ENCODE assay signal across 9 cellular contexts in the genomic region with DNA sequence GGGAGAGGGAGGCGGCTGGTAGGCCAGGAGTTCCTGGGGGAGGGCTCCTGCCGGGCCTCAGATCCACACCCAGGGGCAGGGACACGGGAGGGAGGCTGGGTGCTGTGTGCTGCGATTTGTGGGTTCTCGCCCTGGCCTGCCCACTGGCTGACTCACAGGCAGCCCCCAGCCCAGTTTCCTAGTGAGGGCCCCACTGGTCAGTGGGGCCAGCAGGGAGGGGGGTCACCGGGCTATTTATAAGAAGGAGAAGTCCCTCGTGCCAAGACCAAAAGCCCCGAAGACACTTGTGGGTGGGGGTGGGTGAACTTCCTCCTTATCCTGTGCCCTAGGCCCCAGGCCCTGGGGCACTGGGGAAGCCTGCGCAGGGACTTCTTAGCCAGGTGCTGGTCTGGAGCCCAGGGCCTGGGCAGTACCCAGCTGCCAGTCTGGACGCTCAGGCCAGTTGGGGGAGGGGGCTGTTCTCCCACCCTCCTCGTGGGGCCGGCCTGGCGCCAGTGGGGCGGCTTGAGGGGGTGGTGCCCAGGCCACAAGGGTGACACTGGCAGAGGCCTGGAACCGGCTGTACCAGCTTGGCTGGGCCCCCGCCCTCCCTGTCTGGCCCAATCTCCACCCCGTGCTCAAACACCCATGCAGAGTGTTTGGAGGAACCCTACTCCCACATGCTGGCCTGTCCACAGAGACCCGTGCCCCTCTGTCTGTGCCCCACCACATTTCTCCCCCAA. TPM values are rescaled to one million over a fixed set of nuclear protein-coding genes. Genes with fewer than 3 reads are reported as not detected.
A peak's percentile ranks its signal among the peaks of the same experiment; 100 is the strongest.
DNase-seq lines count a peak whose midpoint lies in the region; ATAC-seq, FAIRE-seq and TF ChIP-seq lines count a peak whose summit lies in the region.
"Had no signal": no experiment of that assay in that cellular context is flagged by ENCODE, and none has a peak within 500 bp of the region (broad histone marks: within the 10 kb centered on the region; RNA-seq: fewer than 3 reads in every experiment).

No MANE protein-coding gene starts in this region.

- in situ Hi-C loops in KBM-7 (cut with MboI; ENCODE audit: low pct_unique_long_range_greater_than_20kb, low sequenced_read_pairs) = no loop called here

- DNase-seq in KBM-7 = peak; percentile 67
- no peak for DNase-seq in activated CD4-positive, alpha-beta memory T cell treated with anti-CD3 and anti-CD28 coated beads for 36 hours
- no peak for DNase-seq in keratinocyte (ENCODE audit: low read depth, low spot score)
- DNase-seq in stimulated activated naive CD8-positive, alpha-beta T cell treated with anti-CD3 and anti-CD28 coated beads, Interleukin-15, amount 100 ng/mL, for 72 hours = peak in 1 of 2 donors; percentile 25
- no peak for DNase-seq in stimulated activated CD4-positive, alpha-beta T cell treated with anti-CD3 and anti-CD28 coated beads, Interleukin-2, amount 100 ng/mL, for 24 hours
- DNase-seq in D341Med (ENCODE audit: low spot score) = no peak
- no peak for DNase-seq in activated T-cell treated with anti-CD3 and anti-CD28 coated beads, Interleukin-2, amount 50 U/mL, for 1 hour
- DNase-seq in AG08396 (ENCODE audit: low spot score) = no peak

- no peaks in the 10 kb centered on the region for H3K9me3 Mint-ChIP-seq in activated CD4-positive, alpha-beta memory T cell treated with anti-CD3 and anti-CD28 coated beads for 36 hours
- H3K9me3 Mint-ChIP-seq in stimulated activated naive CD8-positive, alpha-beta T cell treated with anti-CD3 and anti-CD28 coated beads, Interleukin-15, amount 100 ng/mL, for 72 hours = no peaks in the 10 kb centered on the region
- H3K9me3 Mint-ChIP-seq: brain had no signal

- TF ChIP-seq CTCF in keratinocyte (optimal IDR thresholded peaks at IDR 0.05 in 1 of 3, IDR thresholded peaks at IDR 0.05 in 1 of 3, conservative IDR thresholded peaks at IDR 0.05 in 1 of 3; ENCODE audit: extremely low read depth in 1 of 3, insufficient read depth in 2 of 3, low read length in 3 of 3) = no peak

- H3K4me3 ChIP-seq in keratinocyte (ENCODE audit: control insufficient read depth in 2 of 3, extremely low read depth in 1 of 3, insufficient read depth in 2 of 3, low read depth in 1 of 3, low read length in 3 of 3) = peak overlapping the region in 1 of 3 experiments; percentile 33

- no peaks in the 10 kb centered on the region for H3K27me3 ChIP-seq in keratinocyte (ENCODE audit: control insufficient read depth, extremely low read depth, insufficient read depth, low read length)

- CTCF ChIA-PET in activated CD4-positive, alpha-beta memory T cell treated with anti-CD3 and anti-CD28 coated beads for 36 hours (lab: Charles Lee) = interaction anchor here (2.1 to 5.0 kb wide), 2 partner anchors 9 to 20 kb away, joined by 6 to 41 read pairs; no protein-coding TSS in a partner anchor

- peaks cover 77% of the 10 kb centered on the region for H3K4me1 ChIP-seq in keratinocyte (ENCODE audit: control insufficient read depth, extremely low read depth, insufficient read depth, low read length)

- POLR2A ChIA-PET in activated CD4-positive, alpha-beta memory T cell treated with anti-CD3 and anti-CD28 coated beads for 36 hours (lab: Charles Lee) = interaction anchor here (3.4 kb wide), 1 partner anchor 9 kb away, joined by 26 read pairs; no protein-coding TSS in a partner anchor

- H3K27ac Mint-ChIP-seq in activated CD4-positive, alpha-beta memory T cell treated with anti-CD3 and anti-CD28 coated beads for 36 hours = peak overlapping the region; percentile 96
- H3K27ac Mint-ChIP-seq in stimulated activated naive CD8-positive, alpha-beta T cell treated with anti-CD3 and anti-CD28 coated beads, Interleukin-15, amount 100 ng/mL, for 72 hours = peak overlapping the region; percentile 7 to 86

- no peak for FAIRE-seq in keratinocyte (lab: Jason Lieb, UNC)

- no peaks in the 10 kb centered on the region for H3K79me2 ChIP-seq in keratinocyte (ENCODE audit: control insufficient read depth, insufficient read depth, low read length)

- ATAC-seq in stimulated activated naive CD8-positive, alpha-beta T cell treated with anti-CD3 and anti-CD28 coated beads, Interleukin-15, amount 100 ng/mL, for 72 hours = no peak

- H3K27ac ChIP-seq in keratinocyte (ENCODE audit: control insufficient read depth, insufficient read depth, low read length) = peak overlapping the region; percentile 81

- H3K4me2 ChIP-seq in keratinocyte (ENCODE audit: control insufficient read depth, extremely low read depth, insufficient read depth, low read depth, low read length) = peak overlapping the region; percentile 46

- no peaks in the 10 kb centered on the region for H3K27me3 Mint-ChIP-seq in activated CD4-positive, alpha-beta memory T cell treated with anti-CD3 and anti-CD28 coated beads for 36 hours
- H3K27me3 Mint-ChIP-seq in stimulated activated naive CD8-positive, alpha-beta T cell treated with anti-CD3 and anti-CD28 coated beads, Interleukin-15, amount 100 ng/mL, for 72 hours = no peaks in the 10 kb centered on the region

- H3K4me1 Mint-ChIP-seq in activated CD4-positive, alpha-beta memory T cell treated with anti-CD3 and anti-CD28 coated beads for 36 hours (ENCODE audit: low read depth) = peaks cover 19% of the 10 kb centered on the region
- peaks cover 24% of the 10 kb centered on the region for H3K4me1 Mint-ChIP-seq in stimulated activated naive CD8-positive, alpha-beta T cell treated with anti-CD3 and anti-CD28 coated beads, Interleukin-15, amount 100 ng/mL, for 72 hours

- peak overlapping the region; percentile 11 for H2AFZ ChIP-seq in keratinocyte (ENCODE audit: control insufficient read depth, low read length)

- no peak overlapping the region for H3K4me3 Mint-ChIP-seq in activated CD4-positive, alpha-beta memory T cell treated with anti-CD3 and anti-CD28 coated beads for 36 hours
- peak overlapping the region in 1 of 2 donors; percentile 52 for H3K4me3 Mint-ChIP-seq in stimulated activated naive CD8-positive, alpha-beta T cell treated with anti-CD3 and anti-CD28 coated beads, Interleukin-15, amount 100 ng/mL, for 72 hours

- H3K36me3 Mint-ChIP-seq in activated CD4-positive, alpha-beta memory T cell treated with anti-CD3 and anti-CD28 coated beads for 36 hours = peaks cover 4% of the 10 kb centered on the region
- H3K36me3 Mint-ChIP-seq: brain had no signal

- H3K9me1 ChIP-seq in keratinocyte (ENCODE audit: control insufficient read depth, extremely low read depth, insufficient read depth, low read length) = no peaks in the 10 kb centered on the region

- H3K9ac ChIP-seq in keratinocyte (ENCODE audit: control insufficient read depth, extremely low read depth, insufficient read depth, low read length) = peak overlapping the region; percentile 63

- H3K9me3 ChIP-seq in keratinocyte (ENCODE audit: control insufficient read depth, low read depth, low read length) = no peaks in the 10 kb centered on the region

- no peaks in the 10 kb centered on the region for H4K20me1 ChIP-seq in keratinocyte (ENCODE audit: control insufficient read depth, extremely low read depth, insufficient read depth, low read length)

- intact Hi-C loops in activated CD4-positive, alpha-beta memory T cell treated with anti-CD3 and anti-CD28 coated beads for 36 hours (cut with micrococcal nuclease) = no loop called here

- no peaks in the 10 kb centered on the region for H3K36me3 ChIP-seq in keratinocyte (ENCODE audit: control insufficient read depth in 2 of 2, extremely low read depth in 1 of 2, insufficient read depth in 2 of 2, low read length in 2 of 2)

- dilution Hi-C loops in keratinocyte (cut with MboI; ENCODE audit: extremely low pct_ligation_motif_present, low sequenced_read_pairs) = no loop called here

RNA-seq across cellular contexts. Expression of gene JUNB, which starts 5.0 kb away (rescaled TPM):
- total RNA-seq in activated CD4-positive, alpha-beta memory T cell treated with anti-CD3 and anti-CD28 coated beads for 36 hours = 100 to 1,000 TPM; 409 to 411 TPM
- 34.9 to 85.1 TPM (median 40.8 TPM) in 3 replicates for polyA plus RNA-seq in keratinocyte
- polyA plus RNA-seq in keratinocyte (2011; ENCODE audit: low read depth) = 87.3 TPM
- 13.1 and 47.4 TPM in 2 replicates for polyA plus RNA-seq in keratinocyte (2011; cell fraction: cytosol; rRNA removed)
- 62.8 and 88.1 TPM in 2 replicates for polyA plus RNA-seq in keratinocyte (2011; cell fraction: nucleus; rRNA removed)
- 52.4 and 163 TPM in 2 replicates for polyA plus RNA-seq in keratinocyte (2012; ENCODE audit: low replicate concordance)
- polyA minus RNA-seq in keratinocyte = 11.0 to 22.5 TPM (median 12.4 TPM) in 3 replicates
- 133 TPM for polyA minus RNA-seq in keratinocyte (2011; cell fraction: cytosol; rRNA and poly(A)+ RNA removed)
- polyA minus RNA-seq in keratinocyte (2011; cell fraction: nucleus; rRNA and poly(A)+ RNA removed) = 57.9 and 81.1 TPM in 2 replicates

RNA-seq across cellular contexts. Expression of gene HOOK2, which starts 11.0 kb away (rescaled TPM):
- 10 to 100 TPM; 20.2 to 22.2 TPM for total RNA-seq in activated CD4-positive, alpha-beta memory T cell treated with anti-CD3 and anti-CD28 coated beads for 36 hours
- 19.0 to 27.4 TPM (median 21.9 TPM) in 3 replicates for polyA plus RNA-seq in keratinocyte
- 61.4 TPM for polyA plus RNA-seq in keratinocyte (2011; ENCODE audit: low read depth)
- 8.9 and 15.2 TPM in 2 replicates for polyA plus RNA-seq in keratinocyte (2011; cell fraction: cytosol; rRNA removed)
- polyA plus RNA-seq in keratinocyte (2011; cell fraction: nucleus; rRNA removed) = 98.6 and 127 TPM in 2 replicates
- polyA plus RNA-seq in keratinocyte (2012; ENCODE audit: low replicate concordance) = 31.3 and 34.6 TPM in 2 replicates
- 13.1 to 23.2 TPM (median 16.5 TPM) in 3 replicates for polyA minus RNA-seq in keratinocyte
- 9.2 TPM for polyA minus RNA-seq in keratinocyte (2011; cell fraction: cytosol; rRNA and poly(A)+ RNA removed)
- polyA minus RNA-seq in keratinocyte (2011; cell fraction: nucleus; rRNA and poly(A)+ RNA removed) = 14.9 and 26.8 TPM in 2 replicates

RNA-seq across cellular contexts. Expression of gene PRDX2, which starts 15.3 kb away (rescaled TPM):
- 100 to 1,000 TPM; 253 to 258 TPM for total RNA-seq in activated CD4-positive, alpha-beta memory T cell treated with anti-CD3 and anti-CD28 coated beads for 36 hours
- 119 to 301 TPM (median 154 TPM) in 3 replicates for polyA plus RNA-seq in keratinocyte
- polyA plus RNA-seq in keratinocyte (2011; ENCODE audit: low read depth) = 34.9 TPM
- polyA plus RNA-seq in keratinocyte (2011; cell fraction: cytosol; rRNA removed) = 183 and 286 TPM in 2 replicates
- polyA plus RNA-seq in keratinocyte (2011; cell fraction: nucleus; rRNA removed) = 144 and 162 TPM in 2 replicates
- 185 and 240 TPM in 2 replicates for polyA plus RNA-seq in keratinocyte (2012; ENCODE audit: low replicate concordance)
- polyA minus RNA-seq in keratinocyte = 153 to 398 TPM (median 161 TPM) in 3 replicates
- 196 TPM for polyA minus RNA-seq in keratinocyte (2011; cell fraction: cytosol; rRNA and poly(A)+ RNA removed)
- 47.3 and 53.6 TPM in 2 replicates for polyA minus RNA-seq in keratinocyte (2011; cell fraction: nucleus; rRNA and poly(A)+ RNA removed)

RNA-seq across cellular contexts. Expression of gene THSD8, which starts 15.6 kb away (rescaled TPM):
- total RNA-seq in activated CD4-positive, alpha-beta memory T cell treated with anti-CD3 and anti-CD28 coated beads for 36 hours = 10 to 100 TPM; 42.4 to 44.6 TPM
- 0.41 to 6.6 TPM (median 2.9 TPM) in 3 replicates for polyA plus RNA-seq in keratinocyte
- polyA plus RNA-seq in keratinocyte (2011; ENCODE audit: low read depth) = not detected
- polyA plus RNA-seq in keratinocyte (2011; cell fraction: cytosol; rRNA removed) = 2.9 and 4.9 TPM in 2 replicates
- 1.3 and 2.0 TPM in 2 replicates for polyA plus RNA-seq in keratinocyte (2011; cell fraction: nucleus; rRNA removed)
- 2.6 and 8.7 TPM in 2 replicates for polyA plus RNA-seq in keratinocyte (2012; ENCODE audit: low replicate concordance)
- 2.4 to 10.5 TPM (median 4.4 TPM) in 3 replicates for polyA minus RNA-seq in keratinocyte
- polyA minus RNA-seq in keratinocyte (2011; cell fraction: cytosol; rRNA and poly(A)+ RNA removed) = not detected
- not detected in 2 replicates for polyA minus RNA-seq in keratinocyte (2011; cell fraction: nucleus; rRNA and poly(A)+ RNA removed)

RNA-seq across cellular contexts. Expression of gene RNASEH2A, which starts 20.1 kb away (rescaled TPM):
- total RNA-seq in activated CD4-positive, alpha-beta memory T cell treated with anti-CD3 and anti-CD28 coated beads for 36 hours = 10 to 100 TPM; 61.9 to 66.8 TPM
- polyA plus RNA-seq in keratinocyte = 12.7 to 32.5 TPM (median 19.7 TPM) in 3 replicates
- polyA plus RNA-seq in keratinocyte (2011; ENCODE audit: low read depth) = 7.9 TPM
- polyA plus RNA-seq in keratinocyte (2011; cell fraction: cytosol; rRNA removed) = 6.9 and 11.9 TPM in 2 replicates
- polyA plus RNA-seq in keratinocyte (2011; cell fraction: nucleus; rRNA removed) = 9.2 and 9.7 TPM in 2 replicates
- polyA plus RNA-seq in keratinocyte (2012; ENCODE audit: low replicate concordance) = 5.0 and 21.3 TPM in 2 replicates
- polyA minus RNA-seq in keratinocyte = 12.2 to 23.4 TPM (median 19.4 TPM) in 3 replicates
- 43.7 TPM for polyA minus RNA-seq in keratinocyte (2011; cell fraction: cytosol; rRNA and poly(A)+ RNA removed)
- polyA minus RNA-seq in keratinocyte (2011; cell fraction: nucleus; rRNA and poly(A)+ RNA removed) = 3.6 and 5.5 TPM in 2 replicates
